Comparison of ENCODE assay signal across 8 cellular contexts in genomic region chr16:68236804-68237242, GRCh38. TPM values are rescaled to one million over a fixed set of nuclear protein-coding genes. Genes with fewer than 3 reads are reported as not detected.
A peak's percentile ranks its signal among the peaks of the same experiment; 100 is the strongest.
DNase-seq lines count a peak whose midpoint lies in the region; ATAC-seq and TF ChIP-seq lines count a peak whose summit lies in the region.

No MANE protein-coding gene starts in this region.

- peak overlapping the region; percentile 74 to 97 (median 85) for H3K27ac Mint-ChIP-seq in CD4-positive, alpha-beta memory T cell
- H3K27ac Mint-ChIP-seq in dendritic cell treated with granulocyte-macrophage colony-stimulating factor and Interleukin-4, amounts not matched to agents 40 ng/mL and 50 ng/mL, for 4 days = peak overlapping the region; percentile 93
- H3K27ac Mint-ChIP-seq in naive B cell = peak overlapping the region in 5 of 6 donors; percentile 50 to 95 (median 80)

- H3K36me3 ChIP-seq in CD4-positive, alpha-beta memory T cell (ENCODE audit: insufficient read depth, low read length) = no peaks in the 10 kb centered on the region

- peaks cover 0 to 2% of the 10 kb centered on the region in 2 donors for H3K36me3 Mint-ChIP-seq in CD4-positive, alpha-beta memory T cell
- peaks cover 10% of the 10 kb centered on the region for H3K36me3 Mint-ChIP-seq in dendritic cell treated with granulocyte-macrophage colony-stimulating factor and Interleukin-4, amounts not matched to agents 40 ng/mL and 50 ng/mL, for 4 days (ENCODE audit: low read depth)
- no peaks in the 10 kb centered on the region for H3K36me3 Mint-ChIP-seq in naive B cell

- H3K4me1 ChIP-seq in CD4-positive, alpha-beta memory T cell (ENCODE audit: insufficient read depth, low read length) = peaks cover 30% of the 10 kb centered on the region

- ATAC-seq in naive B cell (ENCODE audit: low read depth in 2 of 2) = peak; percentile 22 to 23
- no peak for ATAC-seq in HG03469 (IDR thresholded peaks at IDR 0.05; ENCODE audit: unreplicated experiment)

- peak overlapping the region; percentile 88 to 98 (median 95) for H3K4me3 Mint-ChIP-seq in CD4-positive, alpha-beta memory T cell
- H3K4me3 Mint-ChIP-seq in dendritic cell treated with granulocyte-macrophage colony-stimulating factor and Interleukin-4, amounts not matched to agents 40 ng/mL and 50 ng/mL, for 4 days = peak overlapping the region; percentile 87
- H3K4me3 Mint-ChIP-seq in naive B cell = peak overlapping the region; percentile 87 to 96 (median 94)

- peaks cover 0 to 9% (median 0%) of the 10 kb centered on the region in 8 donors for H3K9me3 Mint-ChIP-seq in CD4-positive, alpha-beta memory T cell
- H3K9me3 Mint-ChIP-seq in dendritic cell treated with granulocyte-macrophage colony-stimulating factor and Interleukin-4, amounts not matched to agents 40 ng/mL and 50 ng/mL, for 4 days = no peaks in the 10 kb centered on the region
- H3K9me3 Mint-ChIP-seq in naive B cell = no peaks in the 10 kb centered on the region

- peak in 1 of 5 donors; percentile 19 for DNase-seq in CD4-positive, alpha-beta memory T cell
- DNase-seq in LNCaP clone FGC (ENCODE audit: low read depth) = no peak
- no peak for DNase-seq in naive B cell
- DNase-seq in SKM-1 treated with dmso at 0.1 percent for 144 hours (lab: John Stamatoyannopoulos, UW; ENCODE audit: unreplicated experiment) = no peak
- no peak for DNase-seq in DMS 273 treated with DMSO at 0.1 percent for 48 hours (lab: John Stamatoyannopoulos, UW)
- DNase-seq in NCI-H2196 (lab: John Stamatoyannopoulos, UW; ENCODE audit: unreplicated experiment) = no peak

- no peaks in the 10 kb centered on the region for H3K27me3 Mint-ChIP-seq in CD4-positive, alpha-beta memory T cell
- peaks cover 30% of the 10 kb centered on the region for H3K27me3 Mint-ChIP-seq in dendritic cell treated with granulocyte-macrophage colony-stimulating factor and Interleukin-4, amounts not matched to agents 40 ng/mL and 50 ng/mL, for 4 days
- H3K27me3 Mint-ChIP-seq in naive B cell = no peaks in the 10 kb centered on the region

- CTCF ChIA-PET in CD4-positive, alpha-beta memory T cell (lab: Charles Lee; ENCODE audit: partially characterized antibody) = interaction anchor here (1.3 to 3.8 kb wide), 5 partner anchors 8 to 143 kb away, joined by 3 to 17 read pairs (median 4); partner anchors contain the start of gene SLC7A6

- POLR2A ChIA-PET in CD4-positive, alpha-beta memory T cell (lab: Charles Lee; ENCODE audit: partially characterized antibody) = interaction anchor here (0.6 to 4.3 kb wide), 16 partner anchors 9 to 302 kb away, joined by 3 to 23 read pairs (median 5); partner anchors contain the start of genes NFATC3, PLA2G15, PRMT7 and SLC7A6

- no peaks in the 10 kb centered on the region for H3K9me3 ChIP-seq in CD4-positive, alpha-beta memory T cell (ENCODE audit: control insufficient read depth in 1 of 2, low read length in 2 of 2)

- peak overlapping the region in 1 of 2 donors; percentile 70 for H3K4me3 ChIP-seq in CD4-positive, alpha-beta memory T cell (ENCODE audit: low read length in 2 of 2)
- H3K4me3 ChIP-seq in LNCaP clone FGC (ENCODE audit: low read depth, low read length) = peak overlapping the region; percentile 91

- H3K4me1 Mint-ChIP-seq in CD4-positive, alpha-beta memory T cell = peaks cover 16 to 52% (median 34%) of the 10 kb centered on the region in 4 donors
- peaks cover 40% of the 10 kb centered on the region for H3K4me1 Mint-ChIP-seq in dendritic cell treated with granulocyte-macrophage colony-stimulating factor and Interleukin-4, amounts not matched to agents 40 ng/mL and 50 ng/mL, for 4 days (ENCODE audit: low read depth)
- peaks cover 31 to 50% (median 38%) of the 10 kb centered on the region in 3 donors for H3K4me1 Mint-ChIP-seq in naive B cell

- peak overlapping the region; percentile 44 for H3K27ac ChIP-seq in CD4-positive, alpha-beta memory T cell (ENCODE audit: low read depth, low read length)

- intact Hi-C loops in CD4-positive, alpha-beta memory T cell (cut with micrococcal nuclease) = loop anchor here (1.0 kb wide), 1 partner anchor 8 kb away; the partner anchor contains the start of gene PLA2G15
- intact Hi-C loops in dendritic cell treated with granulocyte-macrophage colony-stimulating factor and Interleukin-4, amounts not matched to agents 40 ng/mL and 50 ng/mL, for 4 days (cut with micrococcal nuclease) = loop anchor here (1.0 kb wide), 1 partner anchor 8 kb away; the partner anchor contains the start of gene PLA2G15

- TF ChIP-seq CTCF in LNCaP clone FGC (IDR thresholded peaks at IDR 0.05; ENCODE audit: control insufficient read depth, extremely low read depth, insufficient read depth) = no peak

- no peaks in the 10 kb centered on the region for H3K27me3 ChIP-seq in CD4-positive, alpha-beta memory T cell (ENCODE audit: insufficient read depth, low read length)

RNA-seq across cellular contexts. Expression of gene ESRP2, which starts 0.9 kb away (rescaled TPM):
- under 1 TPM; 0.14 to 0.26 TPM for total RNA-seq in CD4-positive, alpha-beta memory T cell
- under 1 TPM in 1 of 2 donors, not detected in 1; 0.64 TPM for polyA plus RNA-seq in CD4-positive, alpha-beta memory T cell
- polyA plus RNA-seq in naive B cell (ENCODE audit: low read depth in 6 of 6) = 1 to 10 TPM in 2 of 6 donors, under 1 TPM in 3, not detected in 1; 0.32 to 2.8 (median 0.87) TPM

RNA-seq across cellular contexts. Expression of gene PLA2G15, which starts 8.3 kb away (rescaled TPM):
- total RNA-seq in CD4-positive, alpha-beta memory T cell = 10 to 100 TPM; 12.0 to 13.3 TPM
- polyA plus RNA-seq in CD4-positive, alpha-beta memory T cell = 10 to 100 TPM in 1 of 2 donors, 1 to 10 TPM in 1; 6.6 to 10.8 TPM
- 1 to 10 TPM in 5 of 6 donors, not detected in 1; 4.3 to 9.8 (median 5.8) TPM for polyA plus RNA-seq in naive B cell (ENCODE audit: low read depth in 6 of 6)

RNA-seq across cellular contexts. Expression of gene SLC7A6, which starts 27.5 kb away (rescaled TPM):
- 100 to 1,000 TPM; 190 to 194 TPM for total RNA-seq in CD4-positive, alpha-beta memory T cell
- polyA plus RNA-seq in CD4-positive, alpha-beta memory T cell = 10 to 100 TPM; 14.4 to 21.1 TPM
- 10 to 100 TPM in 5 of 6 donors, 1 to 10 TPM in 1; 6.5 to 16.4 (median 13.5) TPM for polyA plus RNA-seq in naive B cell (ENCODE audit: low read depth in 6 of 6)
